ENCODE assay signal across 10 cellular contexts in the genomic region with DNA sequence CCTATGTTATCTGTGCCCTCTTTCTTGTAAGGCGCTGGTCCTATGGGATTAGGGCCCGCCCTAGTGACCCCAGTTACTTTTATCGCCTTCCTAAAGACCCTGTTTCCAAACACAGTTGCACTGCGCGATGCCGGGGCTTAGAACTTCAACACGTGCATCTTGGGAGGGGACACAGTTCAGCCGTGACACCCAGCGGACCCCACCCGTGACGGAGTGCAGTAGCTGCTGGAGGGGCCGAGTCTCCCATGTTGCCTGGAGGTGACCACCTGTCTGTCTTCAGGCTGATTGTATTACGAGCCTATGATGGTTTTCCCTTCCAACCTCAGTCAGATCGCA. TPM values are rescaled to one million over a fixed set of nuclear protein-coding genes. Genes with fewer than 3 reads are reported as not detected.
A peak's percentile ranks its signal among the peaks of the same experiment; 100 is the strongest.
DNase-seq lines count a peak whose midpoint lies in the region; ATAC-seq and TF ChIP-seq lines count a peak whose summit lies in the region.
"Had no signal": no experiment of that assay in that cellular context is flagged by ENCODE, and none has a peak within 500 bp of the region (broad histone marks: within the 10 kb centered on the region; RNA-seq: fewer than 3 reads in every experiment).

No MANE protein-coding gene starts in this region.

- dilution Hi-C loops in IMR-90 (cut with HindIII; ENCODE audit: low sequenced_read_pairs, unreplicated experiment), result no loop called here

- no TSS peak for BruUV-seq in IMR-90 (replicated peaks; lab: Mats Ljungman, UMichigan)

- H3K4me3 Mint-ChIP-seq in chondrocyte (ENCODE audit: unreplicated experiment), result no peak overlapping the region
- H3K4me3 Mint-ChIP-seq: activated CD4-positive, alpha-beta T cell treated with anti-CD3 and anti-CD28 coated beads for 36 hours had no signal

- H3K9me3 Mint-ChIP-seq in chondrocyte (ENCODE audit: low read depth), result no peaks in the 10 kb centered on the region

- CTCF ChIA-PET in IMR-90 (lab: Yijun Ruan, JAX), result no interaction called here

- in situ Hi-C loops in IMR-90 (cut with MboI; ENCODE audit: low sequenced_read_pairs), result no loop called here

- no peak overlapping the region for H2BK5ac ChIP-seq in IMR-90 (ENCODE audit: low read depth, low read length, poor library complexity, severe bottlenecking)

- no peak overlapping the region for H3K18ac ChIP-seq in IMR-90 (ENCODE audit: low read depth, low read length)

- no peak for TF ChIP-seq POLR2A in IMR-90 (IDR thresholded peaks at IDR 0.05; ENCODE audit: low read depth, low read length)

- no peaks in the 10 kb centered on the region for H3K36me3 Mint-ChIP-seq in chondrocyte (ENCODE audit: low read depth)

- H3K27ac ChIP-seq in IMR-90 (ENCODE audit: insufficient read depth, low read length) (no peak overlapping the region), lower lobe of right lung (peak overlapping the region; percentile 92), skeletal muscle tissue (ENCODE audit: low read depth, low read length) (peak overlapping the region; percentile 46)
- H3K27ac ChIP-seq: HL-60 had no signal

- peaks cover 29% of the 10 kb centered on the region for H3K9me1 ChIP-seq in IMR-90 (ENCODE audit: insufficient read depth, low read length)

- no peak for TF ChIP-seq RAD21 in IMR-90 (IDR thresholded peaks at IDR 0.05; ENCODE audit: low read length)

- no peak for ATAC-seq in IMR-90 (ENCODE audit: low read depth)
- no peak for ATAC-seq in lower lobe of right lung
- no peak for ATAC-seq in GM21529 (IDR thresholded peaks at IDR 0.05; ENCODE audit: unreplicated experiment)
- ATAC-seq: activated CD4-positive, alpha-beta T cell treated with anti-CD3 and anti-CD28 coated beads for 36 hours had no signal

- H3K4me3 ChIP-seq in IMR-90 (ENCODE audit: insufficient read depth, low read depth, low read length), result no peak overlapping the region
- H3K4me3 ChIP-seq in lower lobe of right lung, result peak overlapping the region; percentile 21
- peak overlapping the region; percentile 49 to 72 (median 59) for H3K4me3 ChIP-seq in skeletal muscle tissue (ENCODE audit: low read length in 3 of 3)

- DNase-seq in IMR-90 (no peak), chondrocyte (ENCODE audit: low spot score) (no peak), lower lobe of right lung (no peak), T1000 (lab: John Stamatoyannopoulos, UW) (no peak), cortex of kidney (lab: John Stamatoyannopoulos, UW) (no peak)
- no peak for DNase-seq in activated CD8-positive, alpha-beta memory T cell treated with anti-CD3 and anti-CD28 coated beads for 24 hours
- DNase-seq: activated CD4-positive, alpha-beta T cell treated with anti-CD3 and anti-CD28 coated beads for 36 hours had no signal

- POLR2A ChIA-PET in IMR-90 (lab: Charles Lee; ENCODE audit: unreplicated experiment), result no interaction called here

- H3K23ac ChIP-seq in IMR-90 (ENCODE audit: low read depth, low read length), result no peak overlapping the region

- H2AK9ac ChIP-seq in IMR-90 (replicated peaks; ENCODE audit: low read depth, low read length, poor library complexity), result peak overlapping the region; percentile 80

- no peak overlapping the region for H3K9ac ChIP-seq in IMR-90 (ENCODE audit: low read depth, low read length)
- H3K9ac ChIP-seq in skeletal muscle tissue (ENCODE audit: low read depth in 1 of 3, low read length in 3 of 3), result peak overlapping the region in 1 of 3 donors; percentile 71

- peak overlapping the region; percentile 97 for H3K27ac Mint-ChIP-seq in chondrocyte (ENCODE audit: unreplicated experiment)
- H3K27ac Mint-ChIP-seq: activated CD4-positive, alpha-beta T cell treated with anti-CD3 and anti-CD28 coated beads for 36 hours had no signal

- peak overlapping the region; percentile 59; the same call in 1 of the 2 replicates for H2AK5ac ChIP-seq in IMR-90 (ENCODE audit: low read depth, low read length)

- peaks cover 32% of the 10 kb centered on the region for H4K20me1 ChIP-seq in IMR-90 (ENCODE audit: insufficient read depth, low read length)

- peaks cover 22% of the 10 kb centered on the region for H3K4me1 ChIP-seq in IMR-90 (ENCODE audit: control insufficient read depth, insufficient read depth, low read length)
- H3K4me1 ChIP-seq in lower lobe of right lung, result peaks cover 99% of the 10 kb centered on the region
- peaks cover 49 to 67% (median 52%) of the 10 kb centered on the region in 3 donors for H3K4me1 ChIP-seq in skeletal muscle tissue (ENCODE audit: control insufficient read depth in 3 of 3, insufficient read depth in 3 of 3, low read length in 3 of 3)

- no peak overlapping the region; the same call in 1 of the 2 replicates for H3K4me2 ChIP-seq in IMR-90 (ENCODE audit: low read depth, low read length)

- H2AFZ ChIP-seq in IMR-90 (replicated peaks; ENCODE audit: low read length, poor library complexity), result peak overlapping the region; percentile 88

- H3K9me3 ChIP-seq in IMR-90 (ENCODE audit: control insufficient read depth, insufficient read depth, low read length) (no peaks in the 10 kb centered on the region), lower lobe of right lung (no peaks in the 10 kb centered on the region), skeletal muscle tissue (ENCODE audit: control insufficient read depth in 3 of 3, low read length in 3 of 3) (no peaks in the 10 kb centered on the region)

- no peak overlapping the region for H3K56ac ChIP-seq in IMR-90 (ENCODE audit: extremely low read depth, insufficient read depth, low read length)

- peak overlapping the region; percentile 15 for H3K14ac ChIP-seq in IMR-90 (replicated peaks; ENCODE audit: low read depth, low read length)

- WGBS in IMR-90 (ENCODE audit: extremely low coverage in 2 of 2, insufficient read length in 1 of 2), 2 experiments, result 64% methylated on average over 11 of the region's 14 CpGs; no CpG with 5 or more reads in 1 of the 2 experiments

- H3K27me3 ChIP-seq in IMR-90 (ENCODE audit: control insufficient read depth, insufficient read depth, low read length) (no peaks in the 10 kb centered on the region), lower lobe of right lung (ENCODE audit: low read depth) (no peaks in the 10 kb centered on the region), skeletal muscle tissue (ENCODE audit: control insufficient read depth in 3 of 3, insufficient read depth in 3 of 3, low read length in 3 of 3) (peaks cover 2 to 20% (median 20%) of the 10 kb centered on the region in 3 donors)

- TF ChIP-seq CTCF in IMR-90 (conservative IDR thresholded peaks at IDR 0.05; ENCODE audit: low read depth, low read length) (no peak), chondrocyte (IDR thresholded peaks at IDR 0.05) (no peak), lower lobe of right lung (IDR thresholded peaks at IDR 0.05) (no peak)

- peaks cover 3 to 68% of the 10 kb centered on the region in 2 experiments for H3K79me1 ChIP-seq in IMR-90 (ENCODE audit: low read depth in 1 of 2, low read length in 2 of 2)

- H3K4ac ChIP-seq in IMR-90 (ENCODE audit: low read depth, low read length), result peak overlapping the region; percentile 76

- H3K36me3 ChIP-seq in IMR-90 (ENCODE audit: control insufficient read depth, insufficient read depth, low read length) (no peaks in the 10 kb centered on the region), lower lobe of right lung (no peaks in the 10 kb centered on the region), skeletal muscle tissue (ENCODE audit: control insufficient read depth in 3 of 3, insufficient read depth in 3 of 3, low read length in 3 of 3) (no peaks in the 10 kb centered on the region)

- no peak overlapping the region for H4K91ac ChIP-seq in IMR-90 (ENCODE audit: insufficient read depth, low read depth, low read length)

- no peaks in the 10 kb centered on the region for H3K27me3 Mint-ChIP-seq in chondrocyte (ENCODE audit: low read depth)
- H3K27me3 Mint-ChIP-seq: activated CD4-positive, alpha-beta T cell treated with anti-CD3 and anti-CD28 coated beads for 36 hours had no signal

- H4K5ac ChIP-seq in IMR-90 (ENCODE audit: low read depth, low read length), result no peak overlapping the region

- 0 out of 2 replicates have a peak overlapping the region, but pooled peaks have one; percentile 13 for H2BK20ac ChIP-seq in IMR-90 (ENCODE audit: low read depth, low read length)

- no peak overlapping the region for H2BK120ac ChIP-seq in IMR-90 (ENCODE audit: low read depth, low read length)

- H4K8ac ChIP-seq in IMR-90 (ENCODE audit: low read depth in 2 of 2, low read length in 2 of 2), result peak overlapping the region; percentile 6 to 78; a peak in 2 of 4 replicates

- peaks cover 63% of the 10 kb centered on the region for H3K4me1 Mint-ChIP-seq in chondrocyte (ENCODE audit: low read depth)

- no peak overlapping the region; the same call in 2 of the 3 replicates for H2BK15ac ChIP-seq in IMR-90 (ENCODE audit: low read depth, low read length)

- intact Hi-C loops in IMR-90 (cut with micrococcal nuclease), result no loop called here
- intact Hi-C loops in lower lobe of right lung (cut with DNase I), result no loop called here

TF ChIP-seq in IMR-90, 13 proteins besides CTCF, POLR2A, EP300 and RAD21 (continues in another document):
- TF ChIP-seq, protein P1, sequence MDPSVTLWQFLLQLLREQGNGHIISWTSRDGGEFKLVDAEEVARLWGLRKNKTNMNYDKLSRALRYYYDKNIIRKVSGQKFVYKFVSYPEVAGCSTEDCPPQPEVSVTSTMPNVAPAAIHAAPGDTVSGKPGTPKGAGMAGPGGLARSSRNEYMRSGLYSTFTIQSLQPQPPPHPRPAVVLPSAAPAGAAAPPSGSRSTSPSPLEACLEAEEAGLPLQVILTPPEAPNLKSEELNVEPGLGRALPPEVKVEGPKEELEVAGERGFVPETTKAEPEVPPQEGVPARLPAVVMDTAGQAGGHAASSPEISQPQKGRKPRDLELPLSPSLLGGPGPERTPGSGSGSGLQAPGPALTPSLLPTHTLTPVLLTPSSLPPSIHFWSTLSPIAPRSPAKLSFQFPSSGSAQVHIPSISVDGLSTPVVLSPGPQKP (IDR thresholded peaks at IDR 0.05; ENCODE audit: borderline replicate concordance, low read depth, low read length), result no peak

RNA-seq across cellular contexts. Expression of a gene that starts 9.4 kb away (rescaled TPM):
- 18.3 and 22.8 TPM in 2 replicates for total RNA-seq in IMR-90 (2012; rRNA removed)
- 32.6 and 36.1 TPM in 2 replicates for polyA plus RNA-seq in IMR-90 (2012; rRNA removed)
- polyA plus RNA-seq in IMR-90 (2012; cell fraction: cytosol; rRNA removed), result 27.3 and 38.0 TPM in 2 replicates
- polyA plus RNA-seq in IMR-90 (2012; cell fraction: nucleus; rRNA removed; ENCODE audit: low replicate concordance), result 37.9 and 82.6 TPM in 2 replicates
- total RNA-seq in chondrocyte, result 28.9 to 43.6 TPM (median 29.5 TPM) in 3 replicates
- 119 TPM for total RNA-seq in lower lobe of right lung
- 7.3 TPM for total RNA-seq in skeletal muscle tissue

RNA-seq across cellular contexts. Expression of a gene that starts 52.8 kb away (rescaled TPM):
- total RNA-seq in IMR-90 (2012; rRNA removed) (5.0 and 7.2 TPM in 2 replicates), chondrocyte (27.6 to 33.0 TPM (median 28.4 TPM) in 3 replicates), lower lobe of right lung (28.8 TPM), skeletal muscle tissue (12.5 TPM)
- polyA plus RNA-seq in IMR-90 (2012; rRNA removed), result 40.3 and 44.2 TPM in 2 replicates
- polyA plus RNA-seq in IMR-90 (2012; cell fraction: cytosol; rRNA removed), result 36.0 and 41.8 TPM in 2 replicates
- 18.8 and 27.5 TPM in 2 replicates for polyA plus RNA-seq in IMR-90 (2012; cell fraction: nucleus; rRNA removed; ENCODE audit: low replicate concordance)
